17 cellular contexts compared by ENCODE assay signal in genomic region chr10:644943-645334, GRCh38. TPM values are rescaled to one million over a fixed set of nuclear protein-coding genes. Genes with fewer than 3 reads are reported as not detected.
DNase-seq lines count a peak whose midpoint lies in the region; ATAC-seq and TF ChIP-seq lines count a peak whose summit lies in the region.
"Had no signal": no experiment of that assay in that cellular context is flagged by ENCODE, and none has a peak within 500 bp of the region (broad histone marks: within the 10 kb centered on the region; RNA-seq: fewer than 3 reads in every experiment).

No MANE protein-coding gene starts in this region.

- no peak for TF ChIP-seq EP300 in transverse colon (IDR thresholded peaks at IDR 0.05; ENCODE audit: low read depth)

- 96% methylated on average over 5 of the region's 5 CpGs for WGBS in right cardiac atrium
- 89 to 100% methylated on average over 2 to 5 of the region's 5 CpGs for WGBS in transverse colon (ENCODE audit: low coverage in 1 of 2), 2 donors

- H3K4me3 ChIP-seq in right cardiac atrium (ENCODE audit: low read length) (no peak overlapping the region), HEK293 (ENCODE audit: low read depth, low read length) (no peak overlapping the region), transverse colon (no peak overlapping the region)
- H3K4me3 ChIP-seq: BLaER1, GM23248 had no signal

- CTCF ChIA-PET in HEK293 (lab: Yijun Ruan, JAX): no interaction called here

- H3K36me3 ChIP-seq in HEK293 (ENCODE audit: control insufficient read depth in 2 of 2, insufficient read depth in 1 of 2, low read length in 2 of 2) (no peaks in the 10 kb centered on the region), transverse colon (peaks cover 0 to 3% (median 0%) of the 10 kb centered on the region in 4 donors)

- H3K27me3 ChIP-seq in right cardiac atrium (ENCODE audit: control insufficient read depth, insufficient read depth): no peaks in the 10 kb centered on the region
- H3K27me3 ChIP-seq in transverse colon: no peaks in the 10 kb centered on the region
- H3K27me3 ChIP-seq: BLaER1 had no signal

- DNase-seq in cardiac septum (ENCODE audit: low spot score) (peak; percentile 46), right cardiac atrium (no peak), transverse colon (peak; percentile 3), NCI-H187 (lab: John Stamatoyannopoulos, UW) (no peak)
- DNase-seq: 8988T; CD4-positive, CD25-positive, alpha-beta regulatory T cell; CD8-positive, alpha-beta T cell; DMS153; DND-41; GM23248; H7; HCEC 1CT had no signal

- no peak overlapping the region for H3K27ac ChIP-seq in right cardiac atrium (ENCODE audit: low read length)
- no peak overlapping the region for H3K27ac ChIP-seq in HEK293 (ENCODE audit: extremely low read depth, low read depth, low read length)
- no peak overlapping the region for H3K27ac ChIP-seq in transverse colon
- H3K27ac ChIP-seq: BLaER1, C4-2B, GM23248 had no signal

- POLR2A ChIA-PET in HEK293 (lab: Yijun Ruan, JAX): no interaction called here

- intact Hi-C loops in cardiac septum (cut with DNase I) (no loop called here), right cardiac atrium (cut with DNase I) (no loop called here), transverse colon (cut with DNase I; ENCODE audit: low total_unique reads) (no loop called here)

- no peaks in the 10 kb centered on the region for H3K9me3 ChIP-seq in right cardiac atrium (ENCODE audit: control insufficient read depth, low read length)
- no peaks in the 10 kb centered on the region for H3K9me3 ChIP-seq in HEK293 (ENCODE audit: control insufficient read depth, insufficient read depth, low read depth, low read length)
- peaks cover 6 to 9% of the 10 kb centered on the region in 2 donors for H3K9me3 ChIP-seq in transverse colon
- H3K9me3 ChIP-seq: Caco-2 had no signal

- ATAC-seq in right cardiac atrium (no peak), GM18517 (IDR thresholded peaks at IDR 0.05; ENCODE audit: unreplicated experiment) (no peak)
- ATAC-seq: CD8-positive, alpha-beta T cell had no signal

- in situ Hi-C loops in transverse colon (cut with MboI; ENCODE audit: low pct_ligation_motif_present in 1 of 4, low pct_unique_long_range_greater_than_20kb in 1 of 4, low sequenced_read_pairs in 3 of 4): no loop called here

- H3K4me1 ChIP-seq in right cardiac atrium (ENCODE audit: control insufficient read depth, insufficient read depth, low read length): no peaks in the 10 kb centered on the region
- H3K4me1 ChIP-seq in HEK293 (ENCODE audit: control insufficient read depth, insufficient read depth, low read length): no peaks in the 10 kb centered on the region
- peaks cover 5 to 13% (median 10%) of the 10 kb centered on the region in 4 donors for H3K4me1 ChIP-seq in transverse colon

- no peak for TF ChIP-seq POLR2A in transverse colon (IDR thresholded peaks at IDR 0.05)

- TF ChIP-seq CTCF in HEK293 (tag by site-specific recombination; IDR thresholded peaks at IDR 0.05) (no peak), transverse colon (IDR thresholded peaks at IDR 0.05) (no peak)

TF ChIP-seq in HEK293, 187 proteins besides CTCF, POLR2A, EP300 and RAD21:
- TF ChIP-seq KLF10 (tag by site-specific recombination; IDR thresholded peaks at IDR 0.05): no peak
- TF ChIP-seq SETDB1 (IDR thresholded peaks at IDR 0.05; ENCODE audit: insufficient read length, low read length): peak; percentile 25

RNA-seq across cellular contexts. Expression of gene DIP2C, which starts 44.5 kb away (rescaled TPM):
- 28.8 TPM for total RNA-seq in cardiac septum
- 10 to 100 TPM; 23.7 to 31.5 (median 26.9) TPM for total RNA-seq in right cardiac atrium
- 7.9 TPM for polyA plus RNA-seq in right cardiac atrium
- total RNA-seq in transverse colon: 10 to 100 TPM; 13.4 to 32.0 (median 18.4) TPM

Comparison
In these comparisons a context has a peak if more than half of its experiments do, and no peak if none do; other contexts are left out.
1. DNase-seq: peak in cardiac septum (single experiment) and transverse colon (single experiment); none in right cardiac atrium (0 of 3) and NCI-H187 (0 of 2).